Comparison of ENCODE assay signal across 20 cellular contexts in genomic region chr6:108862479-108863191, GRCh38. TPM values are rescaled to one million over a fixed set of nuclear protein-coding genes. Genes with fewer than 3 reads are reported as not detected.
DNase-seq lines count a peak whose midpoint lies in the region; ATAC-seq and FAIRE-seq lines count a peak whose summit lies in the region.
"Had no signal": no experiment of that assay in that cellular context is flagged by ENCODE, and none has a peak within 500 bp of the region (broad histone marks: within the 10 kb centered on the region; RNA-seq: fewer than 3 reads in every experiment).

No MANE protein-coding gene starts in this region.

- peak; percentile 15 to 41 for DNase-seq in NOMO-1 (lab: John Stamatoyannopoulos, UW; ENCODE audit: unreplicated experiment in 2 of 2)
- no peak for DNase-seq in central memory CD8-positive, alpha-beta T cell (ENCODE audit: low spot score in 2 of 2)
- DNase-seq in immature natural killer cell, result no peak
- no peak for DNase-seq in stimulated activated effector memory CD8-positive, alpha-beta T cell treated with anti-CD3 and anti-CD28 coated beads, Interleukin-12 subunit alpha, Interleukin-12 subunit beta, amount 100 ng/mL, for 72 hours (ENCODE audit: low spot score in 2 of 2)
- no peak for DNase-seq in COLO829 (ENCODE audit: low spot score)
- no peak for DNase-seq in activated CD4-positive, alpha-beta T cell treated with anti-CD3 and anti-CD28 coated beads, Interleukin-2, amount 50 U/mL, for 4 hours
- no peak for DNase-seq in T1000 (lab: John Stamatoyannopoulos, UW)
- no peak for DNase-seq in small intestine
- DNase-seq: activated B cell treated with CpG ODN at 0.5 μM for 24 hours; activated effector memory CD4-positive, alpha-beta T cell treated with anti-CD3 and anti-CD28 coated beads, Interleukin-2, amount 50 U/mL, for 16 hours; DND-41; HCEC 1CT; NCI-H2081; NCI-H510A treated with DMSO at 0.1 percent for 48 hours; thyroid gland had no signal

- H3K36me3 Mint-ChIP-seq in central memory CD8-positive, alpha-beta T cell (ENCODE audit: insufficient read depth), result peaks cover 14% of the 10 kb centered on the region
- H3K36me3 Mint-ChIP-seq in immature natural killer cell, result peaks cover 17 to 35% (median 32%) of the 10 kb centered on the region in 3 donors
- peaks cover 40% of the 10 kb centered on the region for H3K36me3 Mint-ChIP-seq in stimulated activated effector memory CD8-positive, alpha-beta T cell treated with anti-CD3 and anti-CD28 coated beads, Interleukin-12 subunit alpha, Interleukin-12 subunit beta, amount 100 ng/mL, for 72 hours

- H3K27me3 ChIP-seq in small intestine (ENCODE audit: control insufficient read depth in 2 of 2, insufficient read depth in 2 of 2, low read length in 2 of 2), result no peaks in the 10 kb centered on the region
- H3K27me3 ChIP-seq: ascending aorta; BLaER1 treated with 17β-estradiol and CSF1 and Interleukin-3, amounts not matched to agents 10 nM and 100 nM; thyroid gland had no signal

- no peak for FAIRE-seq in small intestine (lab: Jason Lieb, UNC)
- FAIRE-seq: colon, keratinocyte had no signal

- H3K4me3 Mint-ChIP-seq in central memory CD8-positive, alpha-beta T cell, result no peak overlapping the region
- H3K4me3 Mint-ChIP-seq in immature natural killer cell, result peak overlapping the region in 2 of 5 donors; percentile 24 to 54
- no peak overlapping the region for H3K4me3 Mint-ChIP-seq in stimulated activated effector memory CD8-positive, alpha-beta T cell treated with anti-CD3 and anti-CD28 coated beads, Interleukin-12 subunit alpha, Interleukin-12 subunit beta, amount 100 ng/mL, for 72 hours
- H3K4me3 Mint-ChIP-seq: activated B cell treated with CpG ODN at 0.5 μM for 24 hours had no signal

- peaks cover 0 to 2% of the 10 kb centered on the region in 2 donors for H3K36me3 ChIP-seq in small intestine (ENCODE audit: control insufficient read depth in 2 of 2, insufficient read depth in 2 of 2, low read length in 2 of 2)

- H3K27ac Mint-ChIP-seq in central memory CD8-positive, alpha-beta T cell (ENCODE audit: low read depth), result peak overlapping the region; percentile 32
- H3K27ac Mint-ChIP-seq in immature natural killer cell, result peak overlapping the region in 5 of 6 donors; percentile 35 to 85 (median 68)
- H3K27ac Mint-ChIP-seq in stimulated activated effector memory CD8-positive, alpha-beta T cell treated with anti-CD3 and anti-CD28 coated beads, Interleukin-12 subunit alpha, Interleukin-12 subunit beta, amount 100 ng/mL, for 72 hours, result peak overlapping the region; percentile 37
- H3K27ac Mint-ChIP-seq: activated B cell treated with CpG ODN at 0.5 μM for 24 hours had no signal

- H3K27ac ChIP-seq in small intestine (ENCODE audit: low read depth in 1 of 2, low read length in 1 of 2), result no peak overlapping the region
- H3K27ac ChIP-seq: ascending aorta, thyroid gland had no signal

- ATAC-seq in central memory CD8-positive, alpha-beta T cell (replicated peaks; ENCODE audit: extremely low read depth, poor library complexity, severe bottlenecking), result no peak
- ATAC-seq in stimulated activated effector memory CD8-positive, alpha-beta T cell treated with anti-CD3 and anti-CD28 coated beads, Interleukin-12 subunit alpha, Interleukin-12 subunit beta, amount 100 ng/mL, for 72 hours, result no peak

- peaks cover 7% of the 10 kb centered on the region for H3K4me1 Mint-ChIP-seq in central memory CD8-positive, alpha-beta T cell
- H3K4me1 Mint-ChIP-seq in immature natural killer cell, result peaks cover 25 to 33% of the 10 kb centered on the region in 2 donors
- peaks cover 17% of the 10 kb centered on the region for H3K4me1 Mint-ChIP-seq in stimulated activated effector memory CD8-positive, alpha-beta T cell treated with anti-CD3 and anti-CD28 coated beads, Interleukin-12 subunit alpha, Interleukin-12 subunit beta, amount 100 ng/mL, for 72 hours

- no peaks in the 10 kb centered on the region for H3K9me3 Mint-ChIP-seq in central memory CD8-positive, alpha-beta T cell
- peaks cover 0 to under 1% (median 0%) of the 10 kb centered on the region in 6 donors for H3K9me3 Mint-ChIP-seq in immature natural killer cell
- H3K9me3 Mint-ChIP-seq in stimulated activated effector memory CD8-positive, alpha-beta T cell treated with anti-CD3 and anti-CD28 coated beads, Interleukin-12 subunit alpha, Interleukin-12 subunit beta, amount 100 ng/mL, for 72 hours, result no peaks in the 10 kb centered on the region

- no peaks in the 10 kb centered on the region for H3K4me1 ChIP-seq in small intestine (ENCODE audit: control insufficient read depth in 2 of 2, insufficient read depth in 1 of 2, low read depth in 1 of 2, low read length in 1 of 2)
- H3K4me1 ChIP-seq: thyroid gland had no signal

- WGBS in small intestine, 3 donors, result 86 to 95% (median 89%) methylated on average over 4 of the region's 4 CpGs

- H3K4me3 ChIP-seq in small intestine (ENCODE audit: low read depth in 1 of 2, low read length in 2 of 2), result no peak overlapping the region
- H3K4me3 ChIP-seq: ascending aorta; BLaER1 treated with 17β-estradiol and CSF1 and Interleukin-3, amounts not matched to agents 10 nM and 100 nM; skin epidermis; thyroid gland had no signal

- H3K27me3 Mint-ChIP-seq in central memory CD8-positive, alpha-beta T cell, result no peaks in the 10 kb centered on the region
- no peaks in the 10 kb centered on the region for H3K27me3 Mint-ChIP-seq in immature natural killer cell (ENCODE audit: low read depth in 3 of 3)
- H3K27me3 Mint-ChIP-seq: activated B cell treated with CpG ODN at 0.5 μM for 24 hours had no signal

- no peaks in the 10 kb centered on the region for H3K9me3 ChIP-seq in small intestine (ENCODE audit: control insufficient read depth, low read depth)
- H3K9me3 ChIP-seq: ascending aorta, thyroid gland had no signal

RNA-seq across cellular contexts. Expression of gene ARMC2, which starts 14.4 kb away (rescaled TPM):
- polyA plus RNA-seq in immature natural killer cell, result 1 to 10 TPM; 4.0 to 8.5 (median 4.2) TPM
- polyA plus RNA-seq in small intestine, result 1 to 10 TPM in 2 of 3 donors, under 1 TPM in 1; 0.22 to 4.1 (median 1.7) TPM

Comparison
In these comparisons a context has a peak if more than half of its experiments do, and no peak if none do; other contexts are left out.
1. DNase-seq: peak in NOMO-1 (2 of 2); none in central memory CD8-positive, alpha-beta T cell (0 of 2), immature natural killer cell (0 of 3), stimulated activated effector memory CD8-positive, alpha-beta T cell treated with anti-CD3 and anti-CD28 coated beads, Interleukin-12 subunit alpha, Interleukin-12 subunit beta, amount 100 ng/mL, for 72 hours (0 of 2), COLO829 (single experiment), activated CD4-positive, alpha-beta T cell treated with anti-CD3 and anti-CD28 coated beads, Interleukin-2, amount 50 U/mL, for 4 hours (0 of 2), T1000 (single experiment) and small intestine (single experiment).
2. Peak in every context shown above with its lines, with median percentiles within 50 percentile points of each other: H3K27ac Mint-ChIP-seq.